In the genomic region with DNA sequence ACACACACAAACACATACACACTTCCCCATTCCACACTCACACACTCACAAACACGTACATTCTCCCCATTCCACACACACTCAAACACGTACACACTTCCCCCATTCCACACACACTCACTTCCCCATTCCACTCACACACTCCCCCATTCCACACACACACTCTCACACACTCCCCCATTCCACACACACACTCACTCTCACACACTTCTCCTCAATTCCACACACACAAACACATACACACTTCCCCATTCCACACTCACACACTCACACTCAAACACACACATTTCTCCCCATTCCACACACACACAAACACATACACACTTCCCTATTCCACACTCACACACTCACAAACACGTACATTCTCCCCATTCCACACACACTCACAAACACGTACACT, we compare ENCODE assay signal across 3 cellular contexts.
TF ChIP-seq lines count a peak whose summit lies in the region.

No MANE protein-coding gene starts in this region.

TF ChIP-seq in GM12891, 5 proteins besides CTCF, POLR2A, EP300 and RAD21:
- TF ChIP-seq POU2F2 (IDR thresholded peaks at IDR 0.05; ENCODE audit: low read depth, low read length) (no peak), TAF1 (IDR thresholded peaks at IDR 0.05; ENCODE audit: low read depth, low read length) (no peak), PAX5 (IDR thresholded peaks at IDR 0.05; ENCODE audit: insufficient read depth, low read length, severe bottlenecking) (no peak), POLR2AphosphoS5 (IDR thresholded peaks at IDR 0.05; ENCODE audit: low read depth, low read length) (no peak), SPI1 (IDR thresholded peaks at IDR 0.05; ENCODE audit: low read depth, low read length) (0 out of 2 replicates have a peak, but pooled peaks have one; percentile 0)

TF ChIP-seq in IMR-90, 13 proteins besides CTCF, POLR2A, EP300 and RAD21:
- no peak for TF ChIP-seq MXI1 (IDR thresholded peaks at IDR 0.05; ENCODE audit: borderline replicate concordance, low read depth, low read length)
- TF ChIP-seq SMC3 (IDR thresholded peaks at IDR 0.05; ENCODE audit: low read depth, low read length), result no peak
- TF ChIP-seq NFE2L2 (IDR thresholded peaks at IDR 0.05; ENCODE audit: low read depth, low read length), result no peak
- TF ChIP-seq BHLHE40 (IDR thresholded peaks at IDR 0.05; ENCODE audit: low read depth, low read length), result no peak

TF ChIP-seq in H1, 55 proteins besides CTCF, POLR2A, EP300 and RAD21:
- TF ChIP-seq JUND (IDR thresholded peaks at IDR 0.05; ENCODE audit: low read length) (no peak), YY1 (IDR thresholded peaks at IDR 0.05; ENCODE audit: low read depth, low read length) (no peak)
